Comparison of ENCODE assay signal across 16 cellular contexts in genomic region chr7:80387634-80388033, GRCh38.
DNase-seq lines count a peak whose midpoint lies in the region; ATAC-seq, FAIRE-seq and TF ChIP-seq lines count a peak whose summit lies in the region.
"Had no signal": no experiment of that assay in that cellular context is flagged by ENCODE, and none has a peak within 500 bp of the region (broad histone marks: within the 10 kb centered on the region; RNA-seq: fewer than 3 reads in every experiment).

No MANE protein-coding gene starts in this region.

- H3F3A ChIP-seq in GM23338 (replicated peaks; ENCODE audit: low read depth), result no peaks in the 10 kb centered on the region

- POLR2A ChIA-PET in endothelial cell of umbilical vein (lab: Charles Lee) (no interaction called here), RWPE1 (lab: Yijun Ruan, JAX; ENCODE audit: low non-redundant PET) (no interaction called here)

- no peak for FAIRE-seq in endothelial cell of umbilical vein (lab: Jason Lieb, UNC)
- FAIRE-seq: endometrium, frontal cortex had no signal

- H3K4me3 Mint-ChIP-seq in GM23338, result no peak overlapping the region
- H3K4me3 Mint-ChIP-seq in nephron progenitor cell, result no peak overlapping the region
- H3K4me3 Mint-ChIP-seq: B cell; central memory CD8-positive, alpha-beta T cell; T-helper 1 cell treated with Interleukin-12 subunit alpha and Interleukin-12 subunit beta and Interleukin-4 antibody, amounts not matched to agents 30 μg/mL and 1 μg/mL, for 36 hours had no signal

- no peaks in the 10 kb centered on the region for H3K4me1 Mint-ChIP-seq in GM23338
- no peaks in the 10 kb centered on the region for H3K4me1 Mint-ChIP-seq in nephron progenitor cell
- H3K4me1 Mint-ChIP-seq: B cell; central memory CD8-positive, alpha-beta T cell had no signal

- TF ChIP-seq CTCF in GM23338 (conservative IDR thresholded peaks at IDR 0.05; ENCODE audit: low read depth in 2 of 2) (no peak), endothelial cell of umbilical vein (IDR thresholded peaks at IDR 0.05; ENCODE audit: extremely low read depth in 1 of 2, insufficient read depth in 1 of 2, low read depth in 1 of 2, low read length in 2 of 2) (no peak), nephron progenitor cell (IDR thresholded peaks at IDR 0.05) (no peak), RWPE1 (conservative IDR thresholded peaks at IDR 0.05; ENCODE audit: low read depth) (no peak), tibial nerve (IDR thresholded peaks at IDR 0.05) (no peak)

- no peak overlapping the region for H3K9ac ChIP-seq in endothelial cell of umbilical vein (replicated peaks; ENCODE audit: extremely low read depth, insufficient read depth, low read length)

- TF ChIP-seq EP300 in tibial nerve (IDR thresholded peaks at IDR 0.05), result no peak

- no peaks in the 10 kb centered on the region for H3K36me3 ChIP-seq in GM23338 (ENCODE audit: insufficient read depth)
- no peaks in the 10 kb centered on the region for H3K36me3 ChIP-seq in endothelial cell of umbilical vein (ENCODE audit: control insufficient read depth in 2 of 2, extremely low read depth in 1 of 2, insufficient read depth in 2 of 2, low read length in 2 of 2)
- H3K36me3 ChIP-seq in tibial nerve, result no peaks in the 10 kb centered on the region

- CTCF ChIA-PET in endothelial cell of umbilical vein (lab: Charles Lee), result interaction anchor here (1.9 kb wide), 1 partner anchor 328 kb away, joined by 6 read pairs; no protein-coding TSS in a partner anchor
- CTCF ChIA-PET in RWPE1 (lab: Yijun Ruan, JAX), result no interaction called here

- H3K36me3 Mint-ChIP-seq in GM23338 (ENCODE audit: low read depth) (no peaks in the 10 kb centered on the region), nephron progenitor cell (ENCODE audit: low read depth) (no peaks in the 10 kb centered on the region)

- H3K27me3 Mint-ChIP-seq in GM23338 (ENCODE audit: insufficient read depth, low read depth, poor library complexity) (no peaks in the 10 kb centered on the region), nephron progenitor cell (ENCODE audit: low read depth, poor library complexity) (no peaks in the 10 kb centered on the region)
- H3K27me3 Mint-ChIP-seq: B cell; central memory CD8-positive, alpha-beta T cell had no signal

- DNase-seq in GM23338 (ENCODE audit: low spot score) (peak; percentile 17), NCI-H1694 treated with DMSO at 0.1 percent for 48 hours (lab: John Stamatoyannopoulos, UW) (peak; percentile 75), endothelial cell of umbilical vein (ENCODE audit: low read depth, low spot score) (no peak), nephron progenitor cell (no peak), RWPE1 (ENCODE audit: low spot score) (no peak), GDM1 (lab: John Stamatoyannopoulos, UW) (no peak), tibial nerve (ENCODE audit: low spot score in 2 of 2) (no peak)
- DNase-seq: amygdala, testis had no signal

- no peak overlapping the region for H3K27ac ChIP-seq in GM23338 (ENCODE audit: low read depth)
- no peak overlapping the region for H3K27ac ChIP-seq in endothelial cell of umbilical vein (ENCODE audit: insufficient read depth, low read depth, low read length)
- no peak overlapping the region for H3K27ac ChIP-seq in RWPE1
- no peak overlapping the region for H3K27ac ChIP-seq in tibial nerve
- H3K27ac ChIP-seq: testis had no signal

- dilution Hi-C loops in endothelial cell of umbilical vein (cut with MboI; ENCODE audit: extremely low pct_ligation_motif_present, low sequenced_read_pairs), result no loop called here

- no peaks in the 10 kb centered on the region for H3K9me2 ChIP-seq in GM23338 (ENCODE audit: insufficient read depth)

- H3K27me3 ChIP-seq in GM23338 (ENCODE audit: insufficient read depth) (no peaks in the 10 kb centered on the region), endothelial cell of umbilical vein (ENCODE audit: control insufficient read depth in 2 of 2, insufficient read depth in 2 of 2, low read length in 2 of 2) (no peaks in the 10 kb centered on the region), tibial nerve (no peaks in the 10 kb centered on the region)
- H3K27me3 ChIP-seq: testis had no signal

- ATAC-seq in GM23338, result no peak
- ATAC-seq: activated CD4-positive, CD25-positive, alpha-beta regulatory T cell treated with anti-CD3 and anti-CD28 coated beads, Interleukin-2, amount 50 U/mL, for 24 hours had no signal

- H3K4me1 ChIP-seq in GM23338 (ENCODE audit: insufficient read depth) (no peaks in the 10 kb centered on the region), endothelial cell of umbilical vein (ENCODE audit: control insufficient read depth, extremely low read depth, insufficient read depth, low read length) (peaks cover 15% of the 10 kb centered on the region), tibial nerve (peaks cover 0 to 29% (median 8%) of the 10 kb centered on the region in 4 donors)
- H3K4me1 ChIP-seq: testis had no signal

- H2AFZ ChIP-seq in GM23338, result no peak overlapping the region
- H2AFZ ChIP-seq in endothelial cell of umbilical vein (ENCODE audit: low read depth, low read length), result peak overlapping the region; percentile 15

- H3K9me3 ChIP-seq in endothelial cell of umbilical vein (replicated peaks; ENCODE audit: control insufficient read depth, insufficient read depth, low read length) (no peaks in the 10 kb centered on the region), tibial nerve (no peaks in the 10 kb centered on the region)
- H3K9me3 ChIP-seq: testis had no signal

- 71% methylated on average over 4 of the region's 4 CpGs for WGBS in tibial nerve, 2 donors

- no peaks in the 10 kb centered on the region for H4K20me1 ChIP-seq in GM23338 (replicated peaks; ENCODE audit: insufficient read depth)
- no peaks in the 10 kb centered on the region for H4K20me1 ChIP-seq in endothelial cell of umbilical vein (replicated peaks; ENCODE audit: control insufficient read depth, extremely low read depth, insufficient read depth, low read length)

- H3K4me3 ChIP-seq in GM23338 (no peak overlapping the region), endothelial cell of umbilical vein (replicated peaks in 1 of 3; ENCODE audit: insufficient read depth in 1 of 3, low read depth in 1 of 3, low read length in 3 of 3) (no peak overlapping the region), tibial nerve (no peak overlapping the region)
- H3K4me3 ChIP-seq: testis had no signal

- intact Hi-C loops in endothelial cell of umbilical vein (cut with micrococcal nuclease), result no loop called here

- H3K79me2 ChIP-seq in GM23338 (replicated peaks; ENCODE audit: insufficient read depth) (no peaks in the 10 kb centered on the region), endothelial cell of umbilical vein (ENCODE audit: control insufficient read depth, insufficient read depth, low read length) (no peaks in the 10 kb centered on the region)

- H3K27ac Mint-ChIP-seq in GM23338 (no peak overlapping the region), nephron progenitor cell (peak overlapping the region; percentile 77)
- H3K27ac Mint-ChIP-seq: activated T-helper 2 cell treated with anti-CD3 and anti-CD28 coated beads, Interferon-gamma antibody, Interleukin-2, Interleukin-4, amounts not matched to agents 10 μg/mL and 5 μg/mL and 100 μg/mL, durations not matched to agents 14 hours and 24 hours and 36 hours; B cell; T-helper 1 cell treated with Interleukin-12 subunit alpha and Interleukin-12 subunit beta and Interleukin-4 antibody, amounts not matched to agents 30 μg/mL and 1 μg/mL, for 36 hours had no signal

- H3K9me1 ChIP-seq in endothelial cell of umbilical vein (replicated peaks; ENCODE audit: control insufficient read depth, extremely low read depth, insufficient read depth, low read length), result no peaks in the 10 kb centered on the region

- BruUV-seq in endothelial cell of umbilical vein (replicated peaks; lab: Mats Ljungman, UMichigan), result no TSS peak

- H3K4me2 ChIP-seq in GM23338 (no peak overlapping the region), endothelial cell of umbilical vein (ENCODE audit: insufficient read depth, low read length) (no peak overlapping the region)

- peaks cover 2% of the 10 kb centered on the region; the same call in 1 of the 3 replicates for H3K9me3 Mint-ChIP-seq in GM23338
- peaks cover 8% of the 10 kb centered on the region for H3K9me3 Mint-ChIP-seq in nephron progenitor cell
- H3K9me3 Mint-ChIP-seq: activated T-helper 2 cell treated with anti-CD3 and anti-CD28 coated beads, Interferon-gamma antibody, Interleukin-2, Interleukin-4, amounts not matched to agents 10 μg/mL and 5 μg/mL and 100 μg/mL, durations not matched to agents 14 hours and 24 hours and 36 hours; T-helper 1 cell treated with Interleukin-12 subunit alpha and Interleukin-12 subunit beta and Interleukin-4 antibody, amounts not matched to agents 30 μg/mL and 1 μg/mL, for 36 hours had no signal

- no peak for TF ChIP-seq POLR2A in endothelial cell of umbilical vein (IDR thresholded peaks at IDR 0.05; ENCODE audit: low read depth, low read length)
- no peak for TF ChIP-seq POLR2A in tibial nerve (IDR thresholded peaks at IDR 0.05)

TF ChIP-seq in endothelial cell of umbilical vein, 7 proteins besides CTCF, POLR2A, EP300 and RAD21:
- TF ChIP-seq EZH2 (IDR thresholded peaks at IDR 0.05; ENCODE audit: borderline replicate concordance, low read depth, low read length, severe bottlenecking) (no peak), GATA2 (IDR thresholded peaks at IDR 0.05; ENCODE audit: insufficient read depth, insufficient read length, low read depth, low read length) (no peak), POLR2AphosphoS5 (IDR thresholded peaks at IDR 0.05; ENCODE audit: insufficient read depth, low read depth, low read length) (no peak), FOS (IDR thresholded peaks at IDR 0.05; ENCODE audit: borderline replicate concordance, insufficient read depth, low read length) (no peak), JUN (IDR thresholded peaks at IDR 0.05; ENCODE audit: borderline replicate concordance, insufficient read depth, insufficient read length, low read depth) (no peak), MAX (IDR thresholded peaks at IDR 0.05; ENCODE audit: insufficient read depth, insufficient read length) (no peak), MYC (IDR thresholded peaks at IDR 0.05; ENCODE audit: low read depth, low read length) (no peak)

Comparison
In these comparisons a context has a peak if more than half of its experiments do, and no peak if none do; other contexts are left out.
1. DNase-seq: peak in GM23338 (single experiment) and NCI-H1694 treated with DMSO at 0.1 percent for 48 hours (single experiment); none in endothelial cell of umbilical vein (single experiment), nephron progenitor cell (single experiment), RWPE1 (single experiment), GDM1 (single experiment) and tibial nerve (0 of 2).